Comparison of ENCODE assay signal across 19 cellular contexts in the genomic region with DNA sequence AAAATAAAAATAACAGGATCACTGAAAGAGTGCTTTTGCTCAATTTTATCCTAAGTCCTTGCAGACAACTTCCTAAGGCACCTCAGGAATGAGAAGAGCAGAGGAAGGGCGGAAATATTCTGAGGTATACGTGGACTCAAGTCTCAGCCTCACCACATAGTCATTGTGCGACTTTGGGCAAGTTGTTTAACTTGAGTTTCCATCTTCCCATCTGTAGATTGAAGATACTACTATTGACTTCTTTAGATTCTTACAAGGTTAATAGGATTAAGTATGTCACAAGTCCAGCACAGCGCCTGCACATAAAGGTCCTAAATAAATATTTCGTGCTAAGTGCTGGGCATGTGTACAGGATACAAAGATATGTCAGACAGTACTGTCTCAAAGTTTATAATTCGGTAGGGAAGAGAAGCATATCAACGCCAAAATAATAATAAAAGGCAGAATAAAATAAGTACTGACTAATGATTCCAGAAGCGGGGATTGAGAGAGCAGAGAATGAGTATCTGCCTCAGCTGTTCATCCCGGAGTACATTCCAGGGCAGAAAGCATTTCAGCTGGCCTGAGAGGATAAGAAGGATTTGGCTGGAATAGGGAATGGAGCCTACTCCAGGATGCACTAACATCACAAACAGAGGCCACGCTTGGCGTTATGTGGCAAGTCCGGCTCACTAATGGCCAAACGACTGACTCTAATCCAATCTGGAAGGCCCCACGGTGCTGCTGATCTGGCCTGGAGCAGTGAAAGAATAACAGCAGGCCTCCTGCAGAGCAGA.
A peak's percentile ranks its signal among the peaks of the same experiment; 100 is the strongest.
DNase-seq lines count a peak whose midpoint lies in the region; ATAC-seq and TF ChIP-seq lines count a peak whose summit lies in the region.
"Had no signal": no experiment of that assay in that cellular context is flagged by ENCODE, and none has a peak within 500 bp of the region (broad histone marks: within the 10 kb centered on the region; RNA-seq: fewer than 3 reads in every experiment).

No MANE protein-coding gene starts in this region.

- H3K9ac ChIP-seq in neural progenitor cell: no peak overlapping the region
- H3K9ac ChIP-seq: SK-N-SH had no signal

- no peaks in the 10 kb centered on the region for H3K36me3 ChIP-seq in KOPT-K1 (ENCODE audit: insufficient read depth, low read length)
- no peaks in the 10 kb centered on the region for H3K36me3 ChIP-seq in neural progenitor cell
- H3K36me3 ChIP-seq in aorta (ENCODE audit: control insufficient read depth in 1 of 2, insufficient read depth in 2 of 2, low read length in 1 of 2): no peaks in the 10 kb centered on the region
- H3K36me3 ChIP-seq: adrenal gland had no signal

- peaks cover 14% of the 10 kb centered on the region for H3K9me3 Mint-ChIP-seq in activated CD4-positive, alpha-beta T cell treated with anti-CD3 and anti-CD28 coated beads, Interleukin-2, amount 10 ng/mL, durations not matched to agents 24 days and 14 days
- no peaks in the 10 kb centered on the region for H3K9me3 Mint-ChIP-seq in neural progenitor cell
- H3K9me3 Mint-ChIP-seq: H9, type B pancreatic cell had no signal

- no peak for DNase-seq in activated CD4-positive, alpha-beta T cell treated with anti-CD3 and anti-CD28 coated beads, Interleukin-2, amount 10 ng/mL, durations not matched to agents 24 days and 14 days
- DNase-seq in activated CD4-positive, alpha-beta T cell treated with anti-CD3 and anti-CD28 coated beads, Interleukin-2, amount 50 U/mL, for 48 hours: no peak
- DNase-seq in neural progenitor cell (ENCODE audit: low spot score): peak; percentile 15
- DNase-seq in activated effector memory CD4-positive, alpha-beta T cell treated with anti-CD3 and anti-CD28 coated beads, Interleukin-2, amount 50 U/mL, for 16 hours: no peak
- DNase-seq in aorta: no peak
- DNase-seq: activated CD8-positive, alpha-beta memory T cell treated with anti-CD3 and anti-CD28 coated beads, Interleukin-2, amount 50 U/mL, for 4 hours; adrenal gland; H9; MM.1S; NCI-H2029; NCI-H526; occipital lobe; SK-N-SH; stimulated activated CD4-positive, alpha-beta T cell treated with anti-CD3 and anti-CD28 coated beads, Interleukin-4, amount 100 ng/mL, for 24 hours had no signal

- intact Hi-C loops in activated CD4-positive, alpha-beta T cell treated with anti-CD3 and anti-CD28 coated beads, Interleukin-2, amount 10 ng/mL, durations not matched to agents 24 days and 14 days (cut with micrococcal nuclease): no loop called here
- intact Hi-C loops in aorta (cut with DNase I): no loop called here

- no peak for ATAC-seq in aorta (ENCODE audit: low FRiP score)
- no peak for ATAC-seq in HG02885 (IDR thresholded peaks at IDR 0.05; ENCODE audit: poor library complexity, unreplicated experiment)

- no peak for TF ChIP-seq CTCF in neural progenitor cell (IDR thresholded peaks at IDR 0.05)

- no peaks in the 10 kb centered on the region for H3K9me3 ChIP-seq in KOPT-K1 (ENCODE audit: insufficient read depth, low read length, poor library complexity, severe bottlenecking)
- no peaks in the 10 kb centered on the region for H3K9me3 ChIP-seq in neural progenitor cell (ENCODE audit: low read depth)
- H3K9me3 ChIP-seq in aorta (ENCODE audit: control insufficient read depth, low read length): no peaks in the 10 kb centered on the region
- H3K9me3 ChIP-seq: adrenal gland, SK-N-SH had no signal

- peak overlapping the region; percentile 62 for H3K27ac Mint-ChIP-seq in activated CD4-positive, alpha-beta T cell treated with anti-CD3 and anti-CD28 coated beads, Interleukin-2, amount 10 ng/mL, durations not matched to agents 24 days and 14 days
- H3K27ac Mint-ChIP-seq in neural progenitor cell: no peak overlapping the region
- H3K27ac Mint-ChIP-seq: type B pancreatic cell had no signal

- WGBS in aorta, 2 donors: 94 to 96% methylated on average over 14 of the region's 14 CpGs

- H3K27me3 ChIP-seq in neural progenitor cell: no peaks in the 10 kb centered on the region
- no peaks in the 10 kb centered on the region for H3K27me3 ChIP-seq in aorta (ENCODE audit: control insufficient read depth in 1 of 2, insufficient read depth in 2 of 2, low read length in 1 of 2)
- H3K27me3 ChIP-seq: adrenal gland had no signal

- peaks cover 43% of the 10 kb centered on the region for H3K4me1 Mint-ChIP-seq in activated CD4-positive, alpha-beta T cell treated with anti-CD3 and anti-CD28 coated beads, Interleukin-2, amount 10 ng/mL, durations not matched to agents 24 days and 14 days
- H3K4me1 Mint-ChIP-seq in neural progenitor cell: peaks cover 3% of the 10 kb centered on the region

- peaks cover 9% of the 10 kb centered on the region for H3K36me3 Mint-ChIP-seq in activated CD4-positive, alpha-beta T cell treated with anti-CD3 and anti-CD28 coated beads, Interleukin-2, amount 10 ng/mL, durations not matched to agents 24 days and 14 days (ENCODE audit: low read depth)
- no peaks in the 10 kb centered on the region for H3K36me3 Mint-ChIP-seq in neural progenitor cell
- H3K36me3 Mint-ChIP-seq: type B pancreatic cell had no signal

- H3K27me3 Mint-ChIP-seq in activated CD4-positive, alpha-beta T cell treated with anti-CD3 and anti-CD28 coated beads, Interleukin-2, amount 10 ng/mL, durations not matched to agents 24 days and 14 days: no peaks in the 10 kb centered on the region
- H3K27me3 Mint-ChIP-seq in neural progenitor cell (ENCODE audit: insufficient read depth, low read depth): no peaks in the 10 kb centered on the region

- H3F3A ChIP-seq in neural progenitor cell (ENCODE audit: low read depth): no peaks in the 10 kb centered on the region

- no peak overlapping the region for H3K4me2 ChIP-seq in neural progenitor cell
- H3K4me2 ChIP-seq: SK-N-SH had no signal

- no peak overlapping the region for H3K4me3 ChIP-seq in neural progenitor cell
- H3K4me3 ChIP-seq in aorta (ENCODE audit: low read length in 2 of 2): no peak overlapping the region
- H3K4me3 ChIP-seq: adrenal gland had no signal

- peak overlapping the region; percentile 56 for H3K4me3 Mint-ChIP-seq in activated CD4-positive, alpha-beta T cell treated with anti-CD3 and anti-CD28 coated beads, Interleukin-2, amount 10 ng/mL, durations not matched to agents 24 days and 14 days
- H3K4me3 Mint-ChIP-seq in neural progenitor cell: no peak overlapping the region
- H3K4me3 Mint-ChIP-seq: H9, type B pancreatic cell had no signal

- no peaks in the 10 kb centered on the region for H3K79me2 ChIP-seq in neural progenitor cell (ENCODE audit: low read depth)

- H4K20me1 ChIP-seq in neural progenitor cell (ENCODE audit: low read depth): no peaks in the 10 kb centered on the region

- no peaks in the 10 kb centered on the region for H3K4me1 ChIP-seq in neural progenitor cell
- peaks cover 0 to 1% of the 10 kb centered on the region in 2 donors for H3K4me1 ChIP-seq in aorta (ENCODE audit: control insufficient read depth in 1 of 2, insufficient read depth in 2 of 2, low read length in 2 of 2)
- H3K4me1 ChIP-seq: adrenal gland had no signal

- peak overlapping the region; percentile 18 for H2AFZ ChIP-seq in neural progenitor cell (replicated peaks)

- H3K27ac ChIP-seq in KOPT-K1 (ENCODE audit: low read depth, low read length, poor library complexity, severe bottlenecking): peak overlapping the region; percentile 76
- peak overlapping the region; percentile 23 for H3K27ac ChIP-seq in cingulate gyrus (ENCODE audit: low read depth, low read length)
- no peak overlapping the region for H3K27ac ChIP-seq in neural progenitor cell
- H3K27ac ChIP-seq in aorta (ENCODE audit: low read depth in 1 of 2, low read length in 2 of 2): no peak overlapping the region
- H3K27ac ChIP-seq: adrenal gland, VCaP had no signal

Comparison
In these comparisons a context has a peak if more than half of its experiments do, and no peak if none do; other contexts are left out.
1. H3K27ac ChIP-seq: peak in KOPT-K1 (single experiment) and cingulate gyrus (single experiment); none in neural progenitor cell (single experiment) and aorta (0 of 2).